ENCODE assay signal across 22 cellular contexts in the genomic region with DNA sequence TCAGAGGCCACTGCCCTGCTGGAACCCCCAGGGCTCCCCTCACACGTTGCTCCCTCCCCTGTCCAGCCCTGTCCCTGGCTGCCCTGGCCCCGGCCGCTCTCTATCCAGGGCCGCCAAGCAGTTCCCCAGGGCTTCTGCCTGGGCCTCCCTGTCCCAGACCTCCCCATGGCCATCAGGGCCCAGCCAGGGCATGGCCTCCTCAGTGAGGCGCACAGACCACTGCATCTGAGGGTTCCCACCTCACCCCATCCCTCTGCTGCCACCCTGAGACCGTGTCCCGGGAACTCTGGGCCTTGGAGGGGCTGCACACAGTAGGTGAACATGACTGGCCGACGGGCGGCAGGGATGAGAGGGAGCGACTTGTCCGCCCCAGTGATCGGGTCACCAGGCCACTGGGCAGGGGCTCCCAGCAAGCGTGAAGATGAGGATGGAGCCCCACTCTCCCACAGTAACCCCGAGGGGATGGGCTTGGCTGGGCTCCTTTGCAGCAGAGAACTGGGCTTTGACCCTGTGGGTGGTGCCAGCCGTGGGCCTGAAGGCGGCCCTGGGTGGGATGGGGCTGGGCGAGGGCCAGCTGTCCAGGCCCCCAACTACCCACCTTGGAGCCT.
"Had no signal": no experiment of that assay in that cellular context is flagged by ENCODE, and none has a peak within 500 bp of the region (broad histone marks: within the 10 kb centered on the region; RNA-seq: fewer than 3 reads in every experiment).

No MANE protein-coding gene starts in this region.

- H3K27ac Mint-ChIP-seq: activated CD4-positive, alpha-beta T cell treated with anti-CD3 and anti-CD28 coated beads for 36 hours; activated CD8-positive, alpha-beta memory T cell treated with anti-CD3 and anti-CD28 coated beads, Interleukin-2, amount 10 ng/mL, durations not matched to agents 7 days and 5 days; activated CD8-positive, alpha-beta T cell treated with anti-CD3 and anti-CD28 coated beads, Interleukin-2, amount 10 ng/mL, durations not matched to agents 7 days and 5 days; activated naive CD4-positive, alpha-beta T cell treated with anti-CD3 and anti-CD28 coated beads, Interleukin-2, amount 50 U/mL, for 24 hours; activated naive CD8-positive, alpha-beta T cell treated with anti-CD3 and anti-CD28 coated beads, Interleukin-2, amount 50 U/mL, for 24 hours; activated T-helper 2 cell treated with anti-CD3 and anti-CD28 coated beads, Interferon-gamma antibody, Interleukin-2, Interleukin-4, amounts not matched to agents 10 μg/mL and 5 μg/mL and 100 μg/mL, durations not matched to agents 14 hours and 24 hours and 36 hours; naive thymus-derived CD8-positive, alpha-beta T cell; stimulated activated naive CD8-positive, alpha-beta T cell treated with anti-CD3 and anti-CD28 coated beads, Interleukin-15, Interleukin-2, amounts not matched to agents 100 ng/mL and 50 ng/mL, for 24 hours had no signal

- H3K27me3 ChIP-seq: breast epithelium, hepatocyte had no signal

- H3K4me3 Mint-ChIP-seq: activated CD4-positive, alpha-beta T cell treated with anti-CD3 and anti-CD28 coated beads for 36 hours; activated CD8-positive, alpha-beta memory T cell treated with anti-CD3 and anti-CD28 coated beads, Interleukin-2, amount 10 ng/mL, durations not matched to agents 7 days and 5 days; activated CD8-positive, alpha-beta T cell treated with anti-CD3 and anti-CD28 coated beads, Interleukin-2, amount 10 ng/mL, durations not matched to agents 7 days and 5 days; activated naive CD4-positive, alpha-beta T cell treated with anti-CD3 and anti-CD28 coated beads, Interleukin-2, amount 50 U/mL, for 24 hours; activated naive CD8-positive, alpha-beta T cell treated with anti-CD3 and anti-CD28 coated beads, Interleukin-2, amount 50 U/mL, for 24 hours; central memory CD8-positive, alpha-beta T cell; naive thymus-derived CD8-positive, alpha-beta T cell; neural crest cell; stimulated activated naive CD8-positive, alpha-beta T cell treated with anti-CD3 and anti-CD28 coated beads, Interleukin-15, Interleukin-2, amounts not matched to agents 100 ng/mL and 50 ng/mL, for 24 hours had no signal

- DNase-seq: activated CD4-positive, alpha-beta T cell treated with anti-CD3 and anti-CD28 coated beads for 36 hours; activated CD4-positive, CD25-positive, alpha-beta regulatory T cell; activated CD8-positive, alpha-beta memory T cell treated with anti-CD3 and anti-CD28 coated beads, Interleukin-2, amount 10 ng/mL, durations not matched to agents 7 days and 5 days; activated CD8-positive, alpha-beta T cell treated with anti-CD3 and anti-CD28 coated beads, Interleukin-2, amount 10 ng/mL, durations not matched to agents 7 days and 5 days; activated naive CD8-positive, alpha-beta T cell treated with anti-CD3 and anti-CD28 coated beads, Interleukin-2, amount 50 U/mL, for 24 hours; activated T-cell treated with anti-CD3 and anti-CD28 coated beads, Interleukin-2, amount 50 U/mL, for 48 hours; effector CD8-positive, alpha-beta T cell; gastrocnemius medialis; glutamatergic neuron; islet precursor cell; left ventricle myocardium inferior; naive thymus-derived CD8-positive, alpha-beta T cell; posterior cingulate gyrus; stimulated activated CD4-positive, alpha-beta T cell treated with anti-CD3 and anti-CD28 coated beads, Interleukin-2, amount 100 ng/mL, for 48 hours had no signal

- H3K4me1 ChIP-seq: breast epithelium, gastrocnemius medialis had no signal

- H3K9me3 Mint-ChIP-seq: activated naive CD4-positive, alpha-beta T cell treated with anti-CD3 and anti-CD28 coated beads, Interleukin-2, amount 50 U/mL, for 24 hours; activated naive CD8-positive, alpha-beta T cell treated with anti-CD3 and anti-CD28 coated beads, Interleukin-2, amount 50 U/mL, for 24 hours; activated T-helper 2 cell treated with anti-CD3 and anti-CD28 coated beads, Interferon-gamma antibody, Interleukin-2, Interleukin-4, amounts not matched to agents 10 μg/mL and 5 μg/mL and 100 μg/mL, durations not matched to agents 14 hours and 24 hours and 36 hours; central memory CD8-positive, alpha-beta T cell; naive thymus-derived CD8-positive, alpha-beta T cell; neural crest cell; stimulated activated naive CD8-positive, alpha-beta T cell treated with anti-CD3 and anti-CD28 coated beads, Interleukin-15, Interleukin-2, amounts not matched to agents 100 ng/mL and 50 ng/mL, for 24 hours had no signal

- H3K27me3 Mint-ChIP-seq: activated CD4-positive, alpha-beta T cell treated with anti-CD3 and anti-CD28 coated beads for 36 hours; activated CD8-positive, alpha-beta memory T cell treated with anti-CD3 and anti-CD28 coated beads, Interleukin-2, amount 10 ng/mL, durations not matched to agents 7 days and 5 days; activated naive CD8-positive, alpha-beta T cell treated with anti-CD3 and anti-CD28 coated beads, Interleukin-2, amount 50 U/mL, for 24 hours; central memory CD8-positive, alpha-beta T cell; stimulated activated naive CD8-positive, alpha-beta T cell treated with anti-CD3 and anti-CD28 coated beads, Interleukin-15, Interleukin-2, amounts not matched to agents 100 ng/mL and 50 ng/mL, for 24 hours had no signal

- H3K36me3 ChIP-seq: breast epithelium, gastrocnemius medialis, left ventricle myocardium inferior, thoracic aorta had no signal

- ATAC-seq: activated CD4-positive, alpha-beta T cell treated with anti-CD3 and anti-CD28 coated beads for 36 hours; activated CD8-positive, alpha-beta memory T cell treated with anti-CD3 and anti-CD28 coated beads, Interleukin-2, amount 10 ng/mL, durations not matched to agents 7 days and 5 days; activated CD8-positive, alpha-beta T cell treated with anti-CD3 and anti-CD28 coated beads, Interleukin-2, amount 10 ng/mL, durations not matched to agents 7 days and 5 days; activated naive CD8-positive, alpha-beta T cell treated with anti-CD3 and anti-CD28 coated beads, Interleukin-2, amount 50 U/mL, for 24 hours; gastrocnemius medialis; naive thymus-derived CD8-positive, alpha-beta T cell had no signal

- H3K36me3 Mint-ChIP-seq: activated CD8-positive, alpha-beta memory T cell treated with anti-CD3 and anti-CD28 coated beads, Interleukin-2, amount 10 ng/mL, durations not matched to agents 7 days and 5 days; activated naive CD4-positive, alpha-beta T cell treated with anti-CD3 and anti-CD28 coated beads, Interleukin-2, amount 50 U/mL, for 24 hours; naive thymus-derived CD8-positive, alpha-beta T cell had no signal

- H3K4me3 ChIP-seq: breast epithelium, gastrocnemius medialis, hepatocyte, left ventricle myocardium inferior, thoracic aorta had no signal

- H3K9me3 ChIP-seq: breast epithelium, gastrocnemius medialis, left ventricle myocardium inferior, thoracic aorta had no signal

- H3K4me1 Mint-ChIP-seq: activated CD4-positive, alpha-beta T cell treated with anti-CD3 and anti-CD28 coated beads for 36 hours; activated CD8-positive, alpha-beta memory T cell treated with anti-CD3 and anti-CD28 coated beads, Interleukin-2, amount 10 ng/mL, durations not matched to agents 7 days and 5 days; activated naive CD4-positive, alpha-beta T cell treated with anti-CD3 and anti-CD28 coated beads, Interleukin-2, amount 50 U/mL, for 24 hours; central memory CD8-positive, alpha-beta T cell had no signal
